9 cellular contexts compared by ENCODE assay signal in genomic region chr4:184444953-184445309, GRCh38. TPM values are rescaled to one million over a fixed set of nuclear protein-coding genes. Genes with fewer than 3 reads are reported as not detected.
DNase-seq lines count a peak whose midpoint lies in the region; ATAC-seq lines count a peak whose summit lies in the region.
"Had no signal": no experiment of that assay in that cellular context is flagged by ENCODE, and none has a peak within 500 bp of the region (broad histone marks: within the 10 kb centered on the region; RNA-seq: fewer than 3 reads in every experiment).

No MANE protein-coding gene starts in this region.

- no peak overlapping the region for H3K27ac Mint-ChIP-seq in activated CD4-positive, alpha-beta memory T cell treated with anti-CD3 and anti-CD28 coated beads for 36 hours
- H3K27ac Mint-ChIP-seq in activated CD4-positive, alpha-beta memory T cell treated with anti-CD3 and anti-CD28 coated beads, Interleukin-2, amount 10 ng/mL, durations not matched to agents 7 days and 5 days = no peak overlapping the region
- H3K27ac Mint-ChIP-seq in activated naive CD8-positive, alpha-beta T cell treated with anti-CD3 and anti-CD28 coated beads, Interleukin-2, amount 50 U/mL, for 24 hours = peak overlapping the region; percentile 68
- peak overlapping the region; percentile 82 for H3K27ac Mint-ChIP-seq in stimulated activated naive B cell treated with anti-CD40 and anti-IgM and Interleukin-4, amounts not matched to agents 10 μg/mL and 1 μg/mL and 100 μg/mL, for 72 hours
- H3K27ac Mint-ChIP-seq: type B pancreatic cell had no signal

- intact Hi-C loops in activated CD4-positive, alpha-beta memory T cell treated with anti-CD3 and anti-CD28 coated beads for 36 hours (cut with micrococcal nuclease) = no loop called here

- no peaks in the 10 kb centered on the region for H3K27me3 Mint-ChIP-seq in activated CD4-positive, alpha-beta memory T cell treated with anti-CD3 and anti-CD28 coated beads for 36 hours
- no peaks in the 10 kb centered on the region for H3K27me3 Mint-ChIP-seq in activated CD4-positive, alpha-beta memory T cell treated with anti-CD3 and anti-CD28 coated beads, Interleukin-2, amount 10 ng/mL, durations not matched to agents 7 days and 5 days
- no peaks in the 10 kb centered on the region for H3K27me3 Mint-ChIP-seq in activated naive CD8-positive, alpha-beta T cell treated with anti-CD3 and anti-CD28 coated beads, Interleukin-2, amount 50 U/mL, for 24 hours
- H3K27me3 Mint-ChIP-seq in stimulated activated naive B cell treated with anti-CD40 and anti-IgM and Interleukin-4, amounts not matched to agents 10 μg/mL and 1 μg/mL and 100 μg/mL, for 72 hours = no peaks in the 10 kb centered on the region
- H3K27me3 Mint-ChIP-seq: type B pancreatic cell had no signal

- H3K4me1 Mint-ChIP-seq in activated CD4-positive, alpha-beta memory T cell treated with anti-CD3 and anti-CD28 coated beads for 36 hours (ENCODE audit: low read depth) = peaks cover 88% of the 10 kb centered on the region
- H3K4me1 Mint-ChIP-seq in activated CD4-positive, alpha-beta memory T cell treated with anti-CD3 and anti-CD28 coated beads, Interleukin-2, amount 10 ng/mL, durations not matched to agents 7 days and 5 days = peaks cover 66% of the 10 kb centered on the region
- peaks cover 88% of the 10 kb centered on the region for H3K4me1 Mint-ChIP-seq in activated naive CD8-positive, alpha-beta T cell treated with anti-CD3 and anti-CD28 coated beads, Interleukin-2, amount 50 U/mL, for 24 hours
- H3K4me1 Mint-ChIP-seq in stimulated activated naive B cell treated with anti-CD40 and anti-IgM and Interleukin-4, amounts not matched to agents 10 μg/mL and 1 μg/mL and 100 μg/mL, for 72 hours = peaks cover 77 to 100% of the 10 kb centered on the region in 2 donors

- H3K4me3 Mint-ChIP-seq in activated CD4-positive, alpha-beta memory T cell treated with anti-CD3 and anti-CD28 coated beads for 36 hours = no peak overlapping the region
- no peak overlapping the region for H3K4me3 Mint-ChIP-seq in activated CD4-positive, alpha-beta memory T cell treated with anti-CD3 and anti-CD28 coated beads, Interleukin-2, amount 10 ng/mL, durations not matched to agents 7 days and 5 days
- H3K4me3 Mint-ChIP-seq in activated naive CD8-positive, alpha-beta T cell treated with anti-CD3 and anti-CD28 coated beads, Interleukin-2, amount 50 U/mL, for 24 hours = no peak overlapping the region
- H3K4me3 Mint-ChIP-seq in stimulated activated naive B cell treated with anti-CD40 and anti-IgM and Interleukin-4, amounts not matched to agents 10 μg/mL and 1 μg/mL and 100 μg/mL, for 72 hours = peak overlapping the region; percentile 41 to 57
- H3K4me3 Mint-ChIP-seq: type B pancreatic cell had no signal

- peaks cover 22% of the 10 kb centered on the region for H3K36me3 Mint-ChIP-seq in activated CD4-positive, alpha-beta memory T cell treated with anti-CD3 and anti-CD28 coated beads for 36 hours
- H3K36me3 Mint-ChIP-seq in activated CD4-positive, alpha-beta memory T cell treated with anti-CD3 and anti-CD28 coated beads, Interleukin-2, amount 10 ng/mL, durations not matched to agents 7 days and 5 days (ENCODE audit: low read depth) = peaks cover 56% of the 10 kb centered on the region
- H3K36me3 Mint-ChIP-seq in activated naive CD8-positive, alpha-beta T cell treated with anti-CD3 and anti-CD28 coated beads, Interleukin-2, amount 50 U/mL, for 24 hours (ENCODE audit: low read depth) = peaks cover 20% of the 10 kb centered on the region
- peaks cover 23 to 60% of the 10 kb centered on the region in 2 donors for H3K36me3 Mint-ChIP-seq in stimulated activated naive B cell treated with anti-CD40 and anti-IgM and Interleukin-4, amounts not matched to agents 10 μg/mL and 1 μg/mL and 100 μg/mL, for 72 hours

- CTCF ChIA-PET in activated CD4-positive, alpha-beta memory T cell treated with anti-CD3 and anti-CD28 coated beads for 36 hours (lab: Charles Lee) = no interaction called here
- CTCF ChIA-PET in activated CD4-positive, alpha-beta memory T cell treated with anti-CD3 and anti-CD28 coated beads, Interleukin-2, amount 10 ng/mL, durations not matched to agents 7 days and 5 days (lab: Charles Lee) = no interaction called here

- no peaks in the 10 kb centered on the region for H3K9me3 Mint-ChIP-seq in activated CD4-positive, alpha-beta memory T cell treated with anti-CD3 and anti-CD28 coated beads for 36 hours
- H3K9me3 Mint-ChIP-seq in activated CD4-positive, alpha-beta memory T cell treated with anti-CD3 and anti-CD28 coated beads, Interleukin-2, amount 10 ng/mL, durations not matched to agents 7 days and 5 days = no peaks in the 10 kb centered on the region
- H3K9me3 Mint-ChIP-seq in activated naive CD8-positive, alpha-beta T cell treated with anti-CD3 and anti-CD28 coated beads, Interleukin-2, amount 50 U/mL, for 24 hours = no peaks in the 10 kb centered on the region
- H3K9me3 Mint-ChIP-seq in stimulated activated naive B cell treated with anti-CD40 and anti-IgM and Interleukin-4, amounts not matched to agents 10 μg/mL and 1 μg/mL and 100 μg/mL, for 72 hours = no peaks in the 10 kb centered on the region
- H3K9me3 Mint-ChIP-seq: type B pancreatic cell had no signal

- peak; percentile 58 for ATAC-seq in HG03066 (IDR thresholded peaks at IDR 0.05; ENCODE audit: low read depth, unreplicated experiment)
- ATAC-seq in activated naive CD8-positive, alpha-beta T cell treated with anti-CD3 and anti-CD28 coated beads, Interleukin-2, amount 50 U/mL, for 24 hours = peak; percentile 88
- ATAC-seq in stimulated activated naive B cell treated with anti-CD40 and anti-IgM and Interleukin-4, amounts not matched to agents 10 μg/mL and 1 μg/mL and 100 μg/mL, for 72 hours (replicated peaks) = peak; percentile 93 to 94

- POLR2A ChIA-PET in activated CD4-positive, alpha-beta memory T cell treated with anti-CD3 and anti-CD28 coated beads for 36 hours (lab: Charles Lee) = no interaction called here
- POLR2A ChIA-PET in activated CD4-positive, alpha-beta memory T cell treated with anti-CD3 and anti-CD28 coated beads, Interleukin-2, amount 10 ng/mL, durations not matched to agents 7 days and 5 days (lab: Charles Lee) = no interaction called here

- DNase-seq in activated CD4-positive, alpha-beta memory T cell treated with anti-CD3 and anti-CD28 coated beads for 36 hours = peak; percentile 47
- no peak for DNase-seq in activated CD4-positive, alpha-beta memory T cell treated with anti-CD3 and anti-CD28 coated beads, Interleukin-2, amount 10 ng/mL, durations not matched to agents 7 days and 5 days
- peak; percentile 53 for DNase-seq in activated naive CD8-positive, alpha-beta T cell treated with anti-CD3 and anti-CD28 coated beads, Interleukin-2, amount 50 U/mL, for 24 hours
- DNase-seq in stimulated activated naive B cell treated with anti-CD40 and anti-IgM and Interleukin-4, amounts not matched to agents 10 μg/mL and 1 μg/mL and 100 μg/mL, for 72 hours = peak; percentile 63
- DNase-seq in NCI-H2081 (lab: John Stamatoyannopoulos, UW) = no peak
- no peak for DNase-seq in central memory CD4-positive, alpha-beta T cell
- no peak for DNase-seq in AG20443 (ENCODE audit: low spot score)

RNA-seq across cellular contexts. Expression of gene IRF2, which starts 29.4 kb away (rescaled TPM):
- total RNA-seq in activated CD4-positive, alpha-beta memory T cell treated with anti-CD3 and anti-CD28 coated beads for 36 hours = 10 to 100 TPM; 48.1 to 50.9 TPM
- total RNA-seq in activated CD4-positive, alpha-beta memory T cell treated with anti-CD3 and anti-CD28 coated beads, Interleukin-2, amount 10 ng/mL, durations not matched to agents 7 days and 5 days = 10 to 100 TPM; 77.2 to 78.5 TPM

Comparison
In these comparisons a context has a peak if more than half of its experiments do, and no peak if none do; other contexts are left out.
1. DNase-seq: peak in activated CD4-positive, alpha-beta memory T cell treated with anti-CD3 and anti-CD28 coated beads for 36 hours (single experiment), activated naive CD8-positive, alpha-beta T cell treated with anti-CD3 and anti-CD28 coated beads, Interleukin-2, amount 50 U/mL, for 24 hours (single experiment) and stimulated activated naive B cell treated with anti-CD40 and anti-IgM and Interleukin-4, amounts not matched to agents 10 μg/mL and 1 μg/mL and 100 μg/mL, for 72 hours (single experiment); none in activated CD4-positive, alpha-beta memory T cell treated with anti-CD3 and anti-CD28 coated beads, Interleukin-2, amount 10 ng/mL, durations not matched to agents 7 days and 5 days (single experiment), NCI-H2081 (0 of 2), central memory CD4-positive, alpha-beta T cell (single experiment) and AG20443 (single experiment).
2. H3K27ac Mint-ChIP-seq: peak in activated naive CD8-positive, alpha-beta T cell treated with anti-CD3 and anti-CD28 coated beads, Interleukin-2, amount 50 U/mL, for 24 hours (single experiment) and stimulated activated naive B cell treated with anti-CD40 and anti-IgM and Interleukin-4, amounts not matched to agents 10 μg/mL and 1 μg/mL and 100 μg/mL, for 72 hours (single experiment); none in activated CD4-positive, alpha-beta memory T cell treated with anti-CD3 and anti-CD28 coated beads for 36 hours (single experiment) and activated CD4-positive, alpha-beta memory T cell treated with anti-CD3 and anti-CD28 coated beads, Interleukin-2, amount 10 ng/mL, durations not matched to agents 7 days and 5 days (single experiment).
3. H3K4me3 Mint-ChIP-seq: peak in stimulated activated naive B cell treated with anti-CD40 and anti-IgM and Interleukin-4, amounts not matched to agents 10 μg/mL and 1 μg/mL and 100 μg/mL, for 72 hours (2 of 2); none in activated CD4-positive, alpha-beta memory T cell treated with anti-CD3 and anti-CD28 coated beads for 36 hours (single experiment), activated CD4-positive, alpha-beta memory T cell treated with anti-CD3 and anti-CD28 coated beads, Interleukin-2, amount 10 ng/mL, durations not matched to agents 7 days and 5 days (single experiment) and activated naive CD8-positive, alpha-beta T cell treated with anti-CD3 and anti-CD28 coated beads, Interleukin-2, amount 50 U/mL, for 24 hours (single experiment).
4. Peak in every context shown above with its lines, with median percentiles within 50 percentile points of each other: ATAC-seq.